In genomic region chr19:4867534-4868285, GRCh38 we compare ENCODE assay signal across 8 cellular contexts. TPM values are rescaled to one million over a fixed set of nuclear protein-coding genes. Genes with fewer than 3 reads are reported as not detected.
DNase-seq lines count a peak whose midpoint lies in the region; ATAC-seq and TF ChIP-seq lines count a peak whose summit lies in the region.

Gene PLIN3 (minus strand): TSS chr19:4867667. CDS start chr19:4861394, 6,273 bp downstream.

- H3K36me3 ChIP-seq in kidney epithelial cell (ENCODE audit: control insufficient read depth, insufficient read depth, low read length): no peaks in the 10 kb centered on the region

- H3K27me3 ChIP-seq in kidney epithelial cell (ENCODE audit: control insufficient read depth, insufficient read depth, low read length): no peaks in the 10 kb centered on the region

- peak within 1 kb of the TSS; percentile 60 for H3K4me3 ChIP-seq in kidney epithelial cell (ENCODE audit: low read depth, low read length)

- TF ChIP-seq CTCF in kidney epithelial cell (IDR thresholded peaks at IDR 0.05; ENCODE audit: insufficient read depth, low read length, poor library complexity, severe bottlenecking): no peak

- DNase-seq in NCI-H2196 treated with DMSO at 0.1 percent for 48 hours (lab: John Stamatoyannopoulos, UW; ENCODE audit: unreplicated experiment): peak; percentile 46
- DNase-seq in activated CD4-positive, alpha-beta T cell treated with anti-CD3 and anti-CD28 coated beads for 1 hour: peak; percentile 82
- DNase-seq in cerebellar cortex (ENCODE audit: low spot score): peak; percentile 80
- peak; percentile 59 for DNase-seq in kidney epithelial cell (ENCODE audit: low read depth)
- peak; percentile 78 to 90 for DNase-seq in stimulated activated CD4-positive, alpha-beta T cell treated with anti-CD3 and anti-CD28 coated beads, Interleukin-15, amount 100 ng/mL, for 1 hour (ENCODE audit: low read depth in 1 of 2, low spot score in 1 of 2)

- peak; percentile 87 for ATAC-seq in HG02642 (IDR thresholded peaks at IDR 0.05; ENCODE audit: poor library complexity, unreplicated experiment)
- no peak for ATAC-seq in GM21367 (IDR thresholded peaks at IDR 0.05; ENCODE audit: unreplicated experiment)

- peak; percentile 29 for TF ChIP-seq POLR2A in GM10847 (IDR thresholded peaks at IDR 0.05; ENCODE audit: extremely low read depth, insufficient read length)

RNA-seq across cellular contexts. Expression of gene PLIN3, which starts in this region (rescaled TPM):
- 59.5 and 111 TPM in 2 replicates for total RNA-seq in kidney epithelial cell
